8 cellular contexts compared by ENCODE assay signal in genomic region chr13:21176195-21176981, GRCh38. TPM values are rescaled to one million over a fixed set of nuclear protein-coding genes. Genes with fewer than 3 reads are reported as not detected.
A peak's percentile ranks its signal among the peaks of the same experiment; 100 is the strongest.
DNase-seq lines count a peak whose midpoint lies in the region; ATAC-seq, FAIRE-seq and TF ChIP-seq lines count a peak whose summit lies in the region.

Gene MRPL57 (plus strand): TSS chr13:21176658. CDS start chr13:21176917, 259 bp downstream.
Gene SKA3 (minus strand): TSS chr13:21176552. CDS start chr13:21176477, 75 bp downstream.

- no peaks in the 10 kb centered on the region for H3K36me3 ChIP-seq in keratinocyte (ENCODE audit: control insufficient read depth in 2 of 2, extremely low read depth in 1 of 2, insufficient read depth in 2 of 2, low read length in 2 of 2)

- peak within 1 kb of the TSS; percentile 93 for H3K9ac ChIP-seq in keratinocyte (ENCODE audit: control insufficient read depth, extremely low read depth, insufficient read depth, low read length)

- peak within 1 kb of the TSS; percentile 98 for H2AFZ ChIP-seq in keratinocyte (ENCODE audit: control insufficient read depth, low read length)

- ATAC-seq in GM19023 (IDR thresholded peaks at IDR 0.05; ENCODE audit: unreplicated experiment), result peak; percentile 91
- peak; percentile 93 for ATAC-seq in HG03280 (IDR thresholded peaks at IDR 0.05; ENCODE audit: unreplicated experiment)
- peak; percentile 98 for ATAC-seq in activated CD4-positive, CD25-positive, alpha-beta regulatory T cell treated with anti-CD3 and anti-CD28 coated beads, Interleukin-2, amount 50 U/mL, for 24 hours

- H3K4me3 ChIP-seq in AG10803 (ENCODE audit: low read length) (peak within 1 kb of the TSS; percentile 90), keratinocyte (ENCODE audit: control insufficient read depth in 2 of 3, extremely low read depth in 1 of 3, insufficient read depth in 2 of 3, low read depth in 1 of 3, low read length in 3 of 3) (peak within 1 kb of the TSS; percentile 80 to 97 (median 94))

- H3K4me1 ChIP-seq in keratinocyte (ENCODE audit: control insufficient read depth, extremely low read depth, insufficient read depth, low read length), result peaks cover 12% of the 10 kb centered on the region

- TF ChIP-seq CTCF in AG10803 (conservative IDR thresholded peaks at IDR 0.05; ENCODE audit: low read length) (peak; percentile 11; the same call in 1 of the 2 replicates), keratinocyte (optimal IDR thresholded peaks at IDR 0.05 in 1 of 3, IDR thresholded peaks at IDR 0.05 in 1 of 3, conservative IDR thresholded peaks at IDR 0.05 in 1 of 3; ENCODE audit: extremely low read depth in 1 of 3, insufficient read depth in 2 of 3, low read length in 3 of 3) (no peak)

- H3K27me3 ChIP-seq in keratinocyte (ENCODE audit: control insufficient read depth, extremely low read depth, insufficient read depth, low read length), result no peaks in the 10 kb centered on the region

- peak; percentile 89 for DNase-seq in AG10803 (ENCODE audit: low read depth)
- DNase-seq in NCI-H345 treated with DMSO at 0.1 percent for 48 hours (lab: John Stamatoyannopoulos, UW; ENCODE audit: unreplicated experiment), result peak; percentile 76
- DNase-seq in cerebellar cortex (ENCODE audit: low spot score), result peak; percentile 91
- peak; percentile 60 for DNase-seq in keratinocyte (ENCODE audit: low read depth, low spot score)
- DNase-seq in stimulated activated CD4-positive, alpha-beta T cell treated with anti-CD3 and anti-CD28 coated beads, Interleukin-15, amount 100 ng/mL, for 1 hour (ENCODE audit: low read depth in 1 of 2, low spot score in 1 of 2), result peak; percentile 87 to 92

- FAIRE-seq in keratinocyte (lab: Jason Lieb, UNC), result no peak

- H3K9me1 ChIP-seq in keratinocyte (ENCODE audit: control insufficient read depth, extremely low read depth, insufficient read depth, low read length), result no peaks in the 10 kb centered on the region

- H3K27ac ChIP-seq in keratinocyte (ENCODE audit: control insufficient read depth, insufficient read depth, low read length), result peak within 1 kb of the TSS; percentile 84

- no peaks in the 10 kb centered on the region for H3K9me3 ChIP-seq in keratinocyte (ENCODE audit: control insufficient read depth, low read depth, low read length)

- peak within 1 kb of the TSS; percentile 80 for H3K4me2 ChIP-seq in keratinocyte (ENCODE audit: control insufficient read depth, extremely low read depth, insufficient read depth, low read depth, low read length)

- peaks cover 53% of the 10 kb centered on the region for H3K79me2 ChIP-seq in keratinocyte (ENCODE audit: control insufficient read depth, insufficient read depth, low read length)

- dilution Hi-C loops in keratinocyte (cut with MboI; ENCODE audit: extremely low pct_ligation_motif_present, low sequenced_read_pairs), result no loop called here

- no peaks in the 10 kb centered on the region for H4K20me1 ChIP-seq in keratinocyte (ENCODE audit: control insufficient read depth, extremely low read depth, insufficient read depth, low read length)

RNA-seq across cellular contexts. Expression of gene MRPL57, which starts in this region (rescaled TPM):
- polyA plus RNA-seq in keratinocyte, result 10.4 to 19.9 TPM (median 18.3 TPM) in 3 replicates
- polyA plus RNA-seq in keratinocyte (2011; ENCODE audit: low read depth), result 11.6 TPM
- 11.2 and 11.6 TPM in 2 replicates for polyA plus RNA-seq in keratinocyte (2011; cell fraction: cytosol; rRNA removed)
- polyA plus RNA-seq in keratinocyte (2011; cell fraction: nucleus; rRNA removed), result 4.1 and 4.4 TPM in 2 replicates
- 13.5 and 17.4 TPM in 2 replicates for polyA plus RNA-seq in keratinocyte (2012; ENCODE audit: low replicate concordance)
- 3.4 to 3.9 TPM (median 3.5 TPM) in 3 replicates for polyA minus RNA-seq in keratinocyte
- 13.2 TPM for polyA minus RNA-seq in keratinocyte (2011; cell fraction: cytosol; rRNA and poly(A)+ RNA removed)
- 2.1 and 2.5 TPM in 2 replicates for polyA minus RNA-seq in keratinocyte (2011; cell fraction: nucleus; rRNA and poly(A)+ RNA removed)

RNA-seq across cellular contexts. Expression of gene SKA3, which starts in this region (rescaled TPM):
- 1.4 to 13.4 TPM (median 8.7 TPM) in 3 replicates for polyA plus RNA-seq in keratinocyte
- polyA plus RNA-seq in keratinocyte (2011; ENCODE audit: low read depth), result 0.09 TPM
- 2.4 and 5.5 TPM in 2 replicates for polyA plus RNA-seq in keratinocyte (2011; cell fraction: cytosol; rRNA removed)
- 1.5 and 2.2 TPM in 2 replicates for polyA plus RNA-seq in keratinocyte (2011; cell fraction: nucleus; rRNA removed)
- polyA plus RNA-seq in keratinocyte (2012; ENCODE audit: low replicate concordance), result 7.3 TPM in 1 of 2 replicates, not detected in the other
- polyA minus RNA-seq in keratinocyte, result 1.7 to 8.5 TPM (median 2.5 TPM) in 3 replicates
- 3.1 TPM for polyA minus RNA-seq in keratinocyte (2011; cell fraction: cytosol; rRNA and poly(A)+ RNA removed)
- polyA minus RNA-seq in keratinocyte (2011; cell fraction: nucleus; rRNA and poly(A)+ RNA removed), result 0.62 and 0.74 TPM in 2 replicates

Comparison
In these comparisons a context has a peak if more than half of its experiments do, and no peak if none do; other contexts are left out.
1. Peak in every context shown above with its lines: DNase-seq, ATAC-seq, H3K4me3 ChIP-seq and H3K27ac ChIP-seq.